19 cellular contexts compared by ENCODE assay signal in the genomic region with DNA sequence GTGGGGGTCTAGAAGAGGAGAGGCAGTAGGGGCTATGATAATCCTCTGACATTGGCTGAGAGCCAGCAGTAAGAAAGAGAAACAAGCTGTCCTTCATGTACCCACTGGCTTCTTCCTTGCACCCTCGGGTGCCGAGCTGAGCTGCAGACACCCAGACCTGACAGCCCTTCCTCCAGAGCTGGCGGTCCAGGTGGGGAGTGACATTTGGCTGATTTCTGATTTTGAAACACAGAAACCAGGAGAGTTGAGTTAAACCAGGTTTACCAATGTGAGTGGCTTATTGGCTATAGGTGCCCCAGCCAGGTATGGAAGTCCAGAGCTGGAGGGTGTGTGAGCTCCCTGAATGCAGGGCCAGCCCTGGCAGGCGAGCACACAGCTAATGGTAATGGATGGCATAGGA. TPM values are rescaled to one million over a fixed set of nuclear protein-coding genes. Genes with fewer than 3 reads are reported as not detected.
"Had no signal": no experiment of that assay in that cellular context is flagged by ENCODE, and none has a peak within 500 bp of the region (broad histone marks: within the 10 kb centered on the region; RNA-seq: fewer than 3 reads in every experiment).

No MANE protein-coding gene starts in this region.

- H3K27ac Mint-ChIP-seq: activated CD4-positive, alpha-beta T cell treated with anti-CD3 and anti-CD28 coated beads, Interleukin-2, amount 10 ng/mL, durations not matched to agents 7 days and 5 days; activated naive CD8-positive, alpha-beta T cell; immature natural killer cell; stimulated activated naive B cell treated with anti-CD40 and anti-IgM and Interleukin-4, amounts not matched to agents 10 μg/mL and 1 μg/mL and 100 μg/mL, for 72 hours had no signal

- H3K27me3 ChIP-seq: foreskin keratinocyte, ovary had no signal

- H3K9me3 Mint-ChIP-seq: activated CD4-positive, alpha-beta T cell treated with anti-CD3 and anti-CD28 coated beads, Interleukin-2, amount 10 ng/mL, durations not matched to agents 7 days and 5 days; immature natural killer cell; neural crest cell; stimulated activated naive B cell treated with anti-CD40 and anti-IgM and Interleukin-4, amounts not matched to agents 10 μg/mL and 1 μg/mL and 100 μg/mL, for 72 hours; type B pancreatic cell had no signal

- DNase-seq: activated CD4-positive, alpha-beta T cell treated with anti-CD3 and anti-CD28 coated beads, Interleukin-2, amount 10 ng/mL, durations not matched to agents 7 days and 5 days; activated CD4-positive, CD25-positive, alpha-beta regulatory T cell; activated gamma-delta T cell treated with Interleukin-2 at 50 U/mL for 16 hours; amniotic stem cell; central memory CD4-positive, alpha-beta T cell; effector CD8-positive, alpha-beta T cell; foreskin keratinocyte; head of caudate nucleus; immature natural killer cell; midbrain; ovary; stimulated activated CD4-positive, alpha-beta T cell treated with anti-CD3 and anti-CD28 coated beads, Interleukin-4, amount 100 ng/mL, for 1 hour; stimulated activated naive B cell treated with anti-CD40 and anti-IgM and Interleukin-4, amounts not matched to agents 10 μg/mL and 1 μg/mL and 100 μg/mL, for 72 hours; T-helper 17 cell had no signal

- H3K36me3 ChIP-seq: ovary had no signal

- H3K9me3 ChIP-seq: ovary had no signal

- H3K27ac ChIP-seq: coronary artery, foreskin keratinocyte, ovary had no signal

- H3K36me3 Mint-ChIP-seq: activated naive CD8-positive, alpha-beta T cell; immature natural killer cell; stimulated activated naive B cell treated with anti-CD40 and anti-IgM and Interleukin-4, amounts not matched to agents 10 μg/mL and 1 μg/mL and 100 μg/mL, for 72 hours; type B pancreatic cell had no signal

- H3K4me1 Mint-ChIP-seq: immature natural killer cell, T-helper 17 cell had no signal

- H3K4me1 ChIP-seq: foreskin keratinocyte had no signal

- ATAC-seq: foreskin keratinocyte; stimulated activated naive B cell treated with anti-CD40 and anti-IgM and Interleukin-4, amounts not matched to agents 10 μg/mL and 1 μg/mL and 100 μg/mL, for 72 hours; T-helper 17 cell had no signal

- H3K4me3 Mint-ChIP-seq: activated CD4-positive, alpha-beta T cell treated with anti-CD3 and anti-CD28 coated beads, Interleukin-2, amount 10 ng/mL, durations not matched to agents 7 days and 5 days; activated naive CD8-positive, alpha-beta T cell; immature natural killer cell; neural crest cell; stimulated activated naive B cell treated with anti-CD40 and anti-IgM and Interleukin-4, amounts not matched to agents 10 μg/mL and 1 μg/mL and 100 μg/mL, for 72 hours; T-helper 17 cell had no signal

- H3K4me3 ChIP-seq: coronary artery, ovary had no signal

RNA-seq across cellular contexts. Expression of gene GADD45G, which starts 59.2 kb away (rescaled TPM):
- total RNA-seq: foreskin keratinocyte, lung microvascular endothelial cell had no signal
